16 cellular contexts compared by ENCODE assay signal in genomic region chr3:177329854-177330253, GRCh38.
"Had no signal": no experiment of that assay in that cellular context is flagged by ENCODE, and none has a peak within 500 bp of the region (broad histone marks: within the 10 kb centered on the region; RNA-seq: fewer than 3 reads in every experiment).

No MANE protein-coding gene starts in this region.

- FAIRE-seq: endometrium had no signal

- DNase-seq: activated CD4-positive, alpha-beta T cell treated with anti-CD3 and anti-CD28 coated beads, Interleukin-2, amount 50 U/mL, for 4 hours; activated CD8-positive, alpha-beta memory T cell treated with anti-CD3 and anti-CD28 coated beads, Interleukin-2, amount 10 ng/mL, durations not matched to agents 7 days and 5 days; activated effector memory CD4-positive, alpha-beta T cell treated with anti-CD3 and anti-CD28 coated beads, Interleukin-2, amount 50 U/mL, for 16 hours; activated T-cell treated with anti-CD3 and anti-CD28 coated beads, Interleukin-2, amount 50 U/mL, for 4 hours; amniotic stem cell; mucosa of descending colon; naive thymus-derived CD8-positive, alpha-beta T cell; nucleus accumbens; stimulated activated CD4-positive, alpha-beta T cell treated with anti-CD3 and anti-CD28 coated beads, Interleukin-15, amount 100 ng/mL, for 24 hours; stimulated activated CD4-positive, alpha-beta T cell treated with anti-CD3 and anti-CD28 coated beads, Interleukin-4, amount 100 ng/mL, for 4 hours had no signal

- H3K4me3 ChIP-seq: breast epithelium, esophagus muscularis mucosa, mucosa of descending colon, tibial nerve had no signal

- H3K4me1 ChIP-seq: breast epithelium had no signal

- H3K36me3 ChIP-seq: breast epithelium, esophagus muscularis mucosa, tibial nerve had no signal

- H3K27ac ChIP-seq: breast epithelium, esophagus muscularis mucosa, tibial nerve had no signal

- H3K9me3 ChIP-seq: breast epithelium, esophagus muscularis mucosa, mucosa of descending colon, tibial nerve had no signal

- H3K27me3 ChIP-seq: breast epithelium, esophagus muscularis mucosa, tibial nerve had no signal

- ATAC-seq: activated CD4-positive, CD25-positive, alpha-beta regulatory T cell treated with anti-CD3 and anti-CD28 coated beads, Interleukin-2, amount 50 U/mL, for 24 hours; activated CD8-positive, alpha-beta memory T cell treated with anti-CD3 and anti-CD28 coated beads, Interleukin-2, amount 10 ng/mL, durations not matched to agents 7 days and 5 days; activated naive CD4-positive, alpha-beta T cell treated with anti-CD3 and anti-CD28 coated beads, Interleukin-2, amount 50 U/mL, for 72 hours; activated T-cell treated with anti-CD3 and anti-CD28 coated beads, Interleukin-2, amount 50 U/mL, for 4 hours; mucosa of descending colon; naive thymus-derived CD8-positive, alpha-beta T cell had no signal
